In the genomic region with DNA sequence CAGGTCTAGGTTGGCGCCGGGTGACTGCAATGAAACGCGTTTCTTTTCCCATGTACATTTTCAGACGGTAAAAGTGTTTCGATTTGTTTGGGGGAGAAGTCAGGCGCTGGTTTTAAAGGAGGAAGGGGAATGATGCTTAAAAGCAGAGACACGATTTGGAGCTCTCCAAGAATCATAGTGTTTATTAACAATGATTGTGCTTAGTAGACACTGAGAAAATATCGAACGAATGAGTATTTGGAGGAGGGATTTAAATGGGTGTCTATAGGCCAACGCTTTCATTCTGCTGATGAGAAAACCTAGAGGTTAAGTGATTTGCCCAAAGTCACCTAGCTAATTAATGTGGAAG, we compare ENCODE assay signal across 8 cellular contexts. TPM values are rescaled to one million over a fixed set of nuclear protein-coding genes. Genes with fewer than 3 reads are reported as not detected.
DNase-seq lines count a peak whose midpoint lies in the region; ATAC-seq lines count a peak whose summit lies in the region.

No MANE protein-coding gene starts in this region.

- DNase-seq in H7 (no peak), right cardiac atrium (no peak), DMS114 treated with DMSO at 0.1 percent for 48 hours (lab: John Stamatoyannopoulos, UW; ENCODE audit: unreplicated experiment) (no peak), OCI-M1 (lab: John Stamatoyannopoulos, UW) (no peak)
- no peak for DNase-seq in activated T-helper 1 cell treated with anti-CD3 and anti-CD28 coated beads, Interleukin-12 subunit alpha, Interleukin-12 subunit beta, Interleukin-2, Interleukin-4 antibody, amounts not matched to agents 30 ng/mL and 10 ng/mL and 1 ng/mL, durations not matched to agents 14 hours and 24 hours and 36 hours (ENCODE audit: low spot score)

- H3K27ac ChIP-seq in right cardiac atrium (ENCODE audit: low read length), result peak overlapping the region; percentile 95

- H3K36me3 ChIP-seq in H7 (replicated peaks; ENCODE audit: control insufficient read depth, insufficient read depth, low read length) (no peaks in the 10 kb centered on the region), skeletal muscle satellite cell (ENCODE audit: insufficient read depth, low read length) (no peaks in the 10 kb centered on the region)

- peaks cover 23% of the 10 kb centered on the region for H3K27me3 Mint-ChIP-seq in activated T-helper 1 cell treated with anti-CD3 and anti-CD28 coated beads, Interleukin-12 subunit alpha, Interleukin-12 subunit beta, Interleukin-2, Interleukin-4 antibody, amounts not matched to agents 30 ng/mL and 10 ng/mL and 1 ng/mL, durations not matched to agents 14 hours and 24 hours and 36 hours (ENCODE audit: insufficient read depth)

- H3K36me3 Mint-ChIP-seq in activated T-helper 1 cell treated with anti-CD3 and anti-CD28 coated beads, Interleukin-12 subunit alpha, Interleukin-12 subunit beta, Interleukin-2, Interleukin-4 antibody, amounts not matched to agents 30 ng/mL and 10 ng/mL and 1 ng/mL, durations not matched to agents 14 hours and 24 hours and 36 hours (ENCODE audit: low read depth), result peaks cover 3% of the 10 kb centered on the region

- intact Hi-C loops in activated T-helper 1 cell treated with anti-CD3 and anti-CD28 coated beads, Interleukin-12 subunit alpha, Interleukin-12 subunit beta, Interleukin-2, Interleukin-4 antibody, amounts not matched to agents 30 ng/mL and 10 ng/mL and 1 ng/mL, durations not matched to agents 14 hours and 24 hours and 36 hours (cut with micrococcal nuclease), result loop anchor here (1.0 to 5.0 kb wide), 4 partner anchors 66 to 146 kb away; partner anchors contain the start of gene AK4
- intact Hi-C loops in right cardiac atrium (cut with DNase I), result no loop called here

- peak overlapping the region; percentile 92 for H3K9ac ChIP-seq in skeletal muscle satellite cell (ENCODE audit: low read depth, low read length)

- H3K4me1 Mint-ChIP-seq in activated T-helper 1 cell treated with anti-CD3 and anti-CD28 coated beads, Interleukin-12 subunit alpha, Interleukin-12 subunit beta, Interleukin-2, Interleukin-4 antibody, amounts not matched to agents 30 ng/mL and 10 ng/mL and 1 ng/mL, durations not matched to agents 14 hours and 24 hours and 36 hours (ENCODE audit: low read depth), result peaks cover 25% of the 10 kb centered on the region

- ATAC-seq in right cardiac atrium (no peak), HG02884 (IDR thresholded peaks at IDR 0.05; ENCODE audit: unreplicated experiment) (no peak), HG03025 (IDR thresholded peaks at IDR 0.05; ENCODE audit: low FRiP score, unreplicated experiment) (no peak)

- H3K9me3 ChIP-seq in right cardiac atrium (ENCODE audit: control insufficient read depth, low read length), result no peaks in the 10 kb centered on the region
- H3K9me3 ChIP-seq in skeletal muscle satellite cell (replicated peaks; ENCODE audit: low read length), result no peaks in the 10 kb centered on the region

- H3K4me3 Mint-ChIP-seq in activated T-helper 1 cell treated with anti-CD3 and anti-CD28 coated beads, Interleukin-12 subunit alpha, Interleukin-12 subunit beta, Interleukin-2, Interleukin-4 antibody, amounts not matched to agents 30 ng/mL and 10 ng/mL and 1 ng/mL, durations not matched to agents 14 hours and 24 hours and 36 hours, result peak overlapping the region; percentile 74

- peaks cover 11% of the 10 kb centered on the region for H3K9me3 Mint-ChIP-seq in activated T-helper 1 cell treated with anti-CD3 and anti-CD28 coated beads, Interleukin-12 subunit alpha, Interleukin-12 subunit beta, Interleukin-2, Interleukin-4 antibody, amounts not matched to agents 30 ng/mL and 10 ng/mL and 1 ng/mL, durations not matched to agents 14 hours and 24 hours and 36 hours

- H3K27me3 ChIP-seq in H7 (ENCODE audit: control insufficient read depth, insufficient read depth, low read length) (peaks cover 36% of the 10 kb centered on the region), right cardiac atrium (ENCODE audit: control insufficient read depth, insufficient read depth) (no peaks in the 10 kb centered on the region), skeletal muscle satellite cell (ENCODE audit: control insufficient read depth, insufficient read depth, low read length) (no peaks in the 10 kb centered on the region)

- H3K27ac Mint-ChIP-seq in activated T-helper 1 cell treated with anti-CD3 and anti-CD28 coated beads, Interleukin-12 subunit alpha, Interleukin-12 subunit beta, Interleukin-2, Interleukin-4 antibody, amounts not matched to agents 30 ng/mL and 10 ng/mL and 1 ng/mL, durations not matched to agents 14 hours and 24 hours and 36 hours, result no peak overlapping the region

- peak overlapping the region; percentile 94 for H3K4me2 ChIP-seq in skeletal muscle satellite cell (ENCODE audit: low read length)

- 21% methylated on average over 11 of the region's 11 CpGs for WGBS in right cardiac atrium

- peak overlapping the region; percentile 69 for H3K4me3 ChIP-seq in H7 (ENCODE audit: insufficient read depth, low read depth, low read length)
- peak overlapping the region; percentile 56 for H3K4me3 ChIP-seq in right cardiac atrium (ENCODE audit: low read length)
- peak overlapping the region; percentile 84 for H3K4me3 ChIP-seq in skeletal muscle satellite cell (ENCODE audit: low read length)

- H3K4me1 ChIP-seq in right cardiac atrium (ENCODE audit: control insufficient read depth, insufficient read depth, low read length) (no peaks in the 10 kb centered on the region), skeletal muscle satellite cell (ENCODE audit: control insufficient read depth, insufficient read depth, low read length) (peaks cover 18% of the 10 kb centered on the region)

RNA-seq across cellular contexts. Expression of gene JAK1, which starts 36.9 kb away (rescaled TPM):
- total RNA-seq in H7 (2014; rRNA removed; shearing (Covaris generic)), result 36.7 and 51.0 TPM in 2 replicates
- total RNA-seq in activated T-helper 1 cell treated with anti-CD3 and anti-CD28 coated beads, Interleukin-12 subunit alpha, Interleukin-12 subunit beta, Interleukin-2, Interleukin-4 antibody, amounts not matched to agents 30 ng/mL and 10 ng/mL and 1 ng/mL, durations not matched to agents 14 hours and 24 hours and 36 hours, result 102 TPM in 2 replicates
- total RNA-seq in right cardiac atrium, result 100 to 1,000 TPM in 1 of 4 donors, 10 to 100 TPM in 3; 76.6 to 106 (median 88.0) TPM
- polyA plus RNA-seq in right cardiac atrium, result 33.1 TPM
- total RNA-seq in skeletal muscle satellite cell (2012; rRNA removed), result 157 and 221 TPM in 2 replicates
